1 cellular context compared by ENCODE assay signal in genomic region chr14:101947904-101948665, GRCh38.
TF ChIP-seq lines count a peak whose summit lies in the region.

No MANE protein-coding gene starts in this region.

TF ChIP-seq in HepG2, 621 proteins besides CTCF, POLR2A, EP300 and RAD21 (continued from another document and continues in another):
- TF ChIP-seq AGO2 (optimal IDR thresholded peaks at IDR 0.05; ENCODE audit: low read depth, low read length): no peak
- peak; percentile 93 for TF ChIP-seq TBX2 (CRISPR knock-in tag; IDR thresholded peaks at IDR 0.05; ENCODE audit: borderline replicate concordance)
- peak; percentile 86 for TF ChIP-seq MEF2D (CRISPR knock-in tag; IDR thresholded peaks at IDR 0.05)
- no peak for TF ChIP-seq CERS6 (CRISPR knock-in tag; IDR thresholded peaks at IDR 0.05)
- no peak for TF ChIP-seq CBX2 (IDR thresholded peaks at IDR 0.05; ENCODE audit: low read depth, low read length)
- no peak for TF ChIP-seq CBX2 (CRISPR knock-in tag; IDR thresholded peaks at IDR 0.05; ENCODE audit: low read depth)
- TF ChIP-seq MTA3 (CRISPR knock-in tag; IDR thresholded peaks at IDR 0.05): no peak
- TF ChIP-seq FIP1L1 (IDR thresholded peaks at IDR 0.05; ENCODE audit: borderline replicate concordance, insufficient read depth, low read depth, low read length): no peak
- TF ChIP-seq NFAT5 (CRISPR knock-in tag; IDR thresholded peaks at IDR 0.05): no peak
- no peak for TF ChIP-seq SRSF4 (IDR thresholded peaks at IDR 0.05; ENCODE audit: low read depth, low read length, poor library complexity, severe bottlenecking)
- no peak; the same call in 1 of the 2 replicates for TF ChIP-seq ZNF776 (CRISPR knock-in tag; IDR thresholded peaks at IDR 0.05)
- TF ChIP-seq GATAD2A (CRISPR knock-in tag; IDR thresholded peaks at IDR 0.05): peak; percentile 44; the same call in 1 of the 2 replicates
- TF ChIP-seq EHMT2 (IDR thresholded peaks at IDR 0.05; ENCODE audit: borderline replicate concordance, low read depth, low read length): no peak
- TF ChIP-seq SP140L (CRISPR knock-in tag; IDR thresholded peaks at IDR 0.05; ENCODE audit: borderline replicate concordance): no peak
- TF ChIP-seq CC2D1A (CRISPR knock-in tag; IDR thresholded peaks at IDR 0.05): no peak
- no peak for TF ChIP-seq MBNL3 (CRISPR knock-in tag; conservative IDR thresholded peaks at IDR 0.05)
- TF ChIP-seq RFXAP (CRISPR knock-in tag; IDR thresholded peaks at IDR 0.05; ENCODE audit: borderline replicate concordance): peak; percentile 88; the same call in 1 of the 2 replicates
- peak; percentile 84; the same call in 1 of the 2 replicates for TF ChIP-seq TBX3 (IDR thresholded peaks at IDR 0.05; ENCODE audit: borderline replicate concordance)
- TF ChIP-seq ZNF660 (CRISPR knock-in tag; IDR thresholded peaks at IDR 0.05; ENCODE audit: borderline replicate concordance, low read depth): no peak
- TF ChIP-seq ATF2 (CRISPR knock-in tag; IDR thresholded peaks at IDR 0.05): peak; percentile 91
- TF ChIP-seq NPAS2 (CRISPR knock-in tag; IDR thresholded peaks at IDR 0.05; ENCODE audit: borderline replicate concordance): no peak
- TF ChIP-seq ZMYM3 (CRISPR knock-in tag; IDR thresholded peaks at IDR 0.05): peak; percentile 62; the same call in 1 of the 2 replicates
- peak; percentile 27; the same call in 1 of the 2 replicates for TF ChIP-seq ZKSCAN1 (IDR thresholded peaks at IDR 0.05; ENCODE audit: low read length)
- TF ChIP-seq ARID5B (CRISPR knock-in tag; IDR thresholded peaks at IDR 0.05): peak; percentile 49
- TF ChIP-seq PRDM10 (CRISPR knock-in tag; IDR thresholded peaks at IDR 0.05; ENCODE audit: low read depth): peak; percentile 17; the same call in 1 of the 2 replicates
- TF ChIP-seq FOXA1 (IDR thresholded peaks at IDR 0.05): no peak
- 0 out of 2 replicates have a peak, but pooled peaks have one; percentile 24 for TF ChIP-seq FOXA1 (CRISPR knock-in tag; IDR thresholded peaks at IDR 0.05)
- peak; percentile 63; the same call in 1 of the 2 replicates for TF ChIP-seq ZSCAN31 (CRISPR knock-in tag; IDR thresholded peaks at IDR 0.05; ENCODE audit: low read depth)
- 0 out of 2 replicates have a peak, but pooled peaks have one; percentile 25 for TF ChIP-seq RELA (CRISPR knock-in tag; IDR thresholded peaks at IDR 0.05)
- TF ChIP-seq GFI1 (CRISPR knock-in tag; IDR thresholded peaks at IDR 0.05; ENCODE audit: borderline replicate concordance): no peak
- no peak for TF ChIP-seq ZNF451 (CRISPR knock-in tag; IDR thresholded peaks at IDR 0.05)
- peak; percentile 100 for TF ChIP-seq CEBPG (CRISPR knock-in tag; IDR thresholded peaks at IDR 0.05)
- no peak; the same call in 1 of the 2 replicates for TF ChIP-seq ZNF784 (CRISPR knock-in tag; IDR thresholded peaks at IDR 0.05; ENCODE audit: borderline replicate concordance)
- TF ChIP-seq ZNF280B (CRISPR knock-in tag; IDR thresholded peaks at IDR 0.05; ENCODE audit: borderline replicate concordance): peak; percentile 86; the same call in 1 of the 2 replicates
- no peak for TF ChIP-seq ZFP90 (CRISPR knock-in tag; IDR thresholded peaks at IDR 0.05; ENCODE audit: borderline replicate concordance)
- TF ChIP-seq ZNF12 (CRISPR knock-in tag; IDR thresholded peaks at IDR 0.05): no peak
- no peak for TF ChIP-seq RBM22 (optimal IDR thresholded peaks at IDR 0.05; ENCODE audit: low read length)
- 0 out of 2 replicates have a peak, but pooled peaks have one; percentile 38 for TF ChIP-seq ZFP1 (CRISPR knock-in tag; IDR thresholded peaks at IDR 0.05)
- TF ChIP-seq ZIK1 (CRISPR knock-in tag; IDR thresholded peaks at IDR 0.05; ENCODE audit: borderline replicate concordance, low read depth): no peak
- TF ChIP-seq IKZF4 (CRISPR knock-in tag; IDR thresholded peaks at IDR 0.05; ENCODE audit: borderline replicate concordance, low read depth, not compliant biosample characterization): no peak
- no peak for TF ChIP-seq TERF1 (CRISPR knock-in tag; IDR thresholded peaks at IDR 0.05)
- no peak for TF ChIP-seq ZNF484 (CRISPR knock-in tag; IDR thresholded peaks at IDR 0.05; ENCODE audit: borderline replicate concordance, low read depth)
- TF ChIP-seq ZBTB42 (CRISPR knock-in tag; IDR thresholded peaks at IDR 0.05): no peak
- TF ChIP-seq ZNF598 (CRISPR knock-in tag; IDR thresholded peaks at IDR 0.05; ENCODE audit: borderline replicate concordance): no peak
